Comparison of ENCODE assay signal across 15 cellular contexts in the genomic region with DNA sequence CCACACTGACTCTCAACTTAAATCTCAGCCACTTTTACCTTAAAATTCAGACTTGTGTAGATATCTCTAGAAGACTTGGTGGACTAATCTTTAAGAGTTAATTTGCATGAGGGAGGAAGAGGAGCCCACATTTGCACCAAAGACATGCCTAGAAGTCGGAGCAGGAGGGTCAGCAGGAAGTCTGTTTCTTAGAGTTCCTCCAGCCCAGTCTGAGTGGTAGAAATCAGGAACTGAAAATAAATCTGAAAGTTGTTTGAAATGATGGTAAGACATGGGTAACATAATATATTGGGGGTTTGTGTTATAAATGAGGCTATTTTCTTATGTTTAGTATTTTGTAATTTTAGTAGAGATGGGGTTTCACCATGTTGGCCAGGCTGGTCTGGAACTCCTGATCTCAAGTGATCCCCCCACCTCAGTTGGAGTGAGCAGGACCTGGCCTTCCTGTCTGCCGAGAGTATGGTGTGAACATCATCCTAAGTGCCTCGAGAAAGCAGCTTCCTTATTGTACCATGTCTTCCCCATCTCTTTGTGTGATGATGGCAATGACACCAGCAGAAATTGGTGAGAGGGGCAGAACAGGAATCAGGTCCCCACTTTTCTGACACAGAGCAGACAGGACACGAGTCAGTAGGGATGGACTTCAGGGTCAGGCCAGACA. TPM values are rescaled to one million over a fixed set of nuclear protein-coding genes. Genes with fewer than 3 reads are reported as not detected.
DNase-seq lines count a peak whose midpoint lies in the region; ATAC-seq, FAIRE-seq and TF ChIP-seq lines count a peak whose summit lies in the region.
"Not testable (repeated sequence)": the region's sequence is repeated elsewhere in the genome, so short reads cannot be mapped to it uniquely, and the experiment has no call there.
"Had no signal": no experiment of that assay in that cellular context is flagged by ENCODE, and none has a peak within 500 bp of the region (broad histone marks: within the 10 kb centered on the region; RNA-seq: fewer than 3 reads in every experiment).

No MANE protein-coding gene starts in this region.

- TF ChIP-seq POLR2A in GM12878 (IDR thresholded peaks at IDR 0.05; ENCODE audit: low read depth, low read length) = not testable (repeated sequence)

- not testable (repeated sequence) for H3K9me3 Mint-ChIP-seq in CD14-positive monocyte; stimulated activated memory B cell treated with anti-CD40 and anti-IgM and Interleukin-4, amounts not matched to agents 10 μg/mL and 1 μg/mL and 100 μg/mL, for 72 hours

- H3K27me3 ChIP-seq in GM12878 (replicated peaks in 1 of 2; ENCODE audit: control insufficient read depth in 2 of 2, insufficient read depth in 2 of 2, low read length in 1 of 2) = not testable (repeated sequence)

- peaks cover 30% of the 10 kb centered on the region for H3K4me1 ChIP-seq in GM12878 (ENCODE audit: control insufficient read depth, insufficient read depth, low read length)

- not testable (repeated sequence) for H3K36me3 Mint-ChIP-seq in CD14-positive monocyte; stimulated activated memory B cell treated with anti-CD40 and anti-IgM and Interleukin-4, amounts not matched to agents 10 μg/mL and 1 μg/mL and 100 μg/mL, for 72 hours

- not testable (repeated sequence) for DNase-seq in CD14-positive monocyte (ENCODE audit: low spot score)
- DNase-seq in NOMO-1 treated with dmso at 0.1 percent for 144 hours (lab: John Stamatoyannopoulos, UW; ENCODE audit: unreplicated experiment) = peak; percentile 16
- DNase-seq in GM12878 (ENCODE audit: low read depth, low spot score) = peak; percentile 47

- intact Hi-C loops in CD14-positive monocyte (cut with micrococcal nuclease) = not testable (repeated sequence)
- intact Hi-C loops in GM12878 (cut with micrococcal nuclease; ENCODE audit: unreplicated experiment) = loop anchor here (10.0 kb wide), 1 partner anchor 143 kb away; a partner anchor contains a TSS

- H2AFZ ChIP-seq in GM12878 (ENCODE audit: control insufficient read depth, low read depth, low read length) = peak overlapping the region; percentile 51

- ATAC-seq in GM18502 (IDR thresholded peaks at IDR 0.05; ENCODE audit: poor library complexity, unreplicated experiment) = peak; percentile 73
- ATAC-seq in GM19397 (IDR thresholded peaks at IDR 0.05; ENCODE audit: unreplicated experiment) = peak; percentile 48
- ATAC-seq in HG02798 (IDR thresholded peaks at IDR 0.05; ENCODE audit: poor library complexity, unreplicated experiment) = peak; percentile 54
- ATAC-seq in HG03439 (IDR thresholded peaks at IDR 0.05; ENCODE audit: unreplicated experiment) = peak; percentile 53
- ATAC-seq in GM12878 = peak; percentile 85
- peak; percentile 87 for ATAC-seq in stimulated activated memory B cell treated with anti-CD40 and anti-IgM and Interleukin-4, amounts not matched to agents 10 μg/mL and 1 μg/mL and 100 μg/mL, for 72 hours

- FAIRE-seq in GM12878 (lab: Jason Lieb, UNC) = peak; percentile 62

- BruUV-seq in GM12878 (replicated peaks; lab: Mats Ljungman, UMichigan) = not testable (repeated sequence)

- not testable (repeated sequence) for H3K9me3 ChIP-seq in GM12878 (replicated peaks; ENCODE audit: control insufficient read depth, insufficient read depth, low read length)

- SMC1A ChIA-PET in GM12878 (lab: Charles Lee; ENCODE audit: uncharacterized antibody, unreplicated experiment) = interaction anchor here (0.9 to 1.3 kb wide), 2 partner anchors 16 to 26 kb away, joined by 4 read pairs; no protein-coding TSS in a partner anchor

- CTCF ChIA-PET in GM12878 (lab: Yijun Ruan, JAX) = interaction anchor here (0.7 to 1.2 kb wide), 3 partner anchors 16 to 137 kb away, joined by 3 to 4 read pairs (median 3); no protein-coding TSS in a partner anchor

- H3K4me3 Mint-ChIP-seq in CD14-positive monocyte = peak overlapping the region; percentile 69 to 84
- H3K4me3 Mint-ChIP-seq in stimulated activated memory B cell treated with anti-CD40 and anti-IgM and Interleukin-4, amounts not matched to agents 10 μg/mL and 1 μg/mL and 100 μg/mL, for 72 hours = peak overlapping the region; percentile 17

- H3K4me3 ChIP-seq in GM12878 = peak overlapping the region; percentile 27; the same call in 1 of the 2 replicates

- 3% methylated on average over 4 of the region's 4 CpGs for WGBS in GM12878 (ENCODE audit: insufficient coverage, insufficient replicate concordance, low lambda C conversion rate, missing lambda C conversion rate)

- peak overlapping the region; percentile 68 for H3K27ac ChIP-seq in GM12878 (ENCODE audit: control insufficient read depth, insufficient read depth)

- H3K4me1 Mint-ChIP-seq in CD14-positive monocyte = peaks cover 47% of the 10 kb centered on the region
- H3K4me1 Mint-ChIP-seq in stimulated activated memory B cell treated with anti-CD40 and anti-IgM and Interleukin-4, amounts not matched to agents 10 μg/mL and 1 μg/mL and 100 μg/mL, for 72 hours = peaks cover 46% of the 10 kb centered on the region

- not testable (repeated sequence) for H3K27me3 Mint-ChIP-seq in CD14-positive monocyte (ENCODE audit: low read depth in 3 of 3); stimulated activated memory B cell treated with anti-CD40 and anti-IgM and Interleukin-4, amounts not matched to agents 10 μg/mL and 1 μg/mL and 100 μg/mL, for 72 hours

- H3K27ac Mint-ChIP-seq in CD14-positive monocyte = peak overlapping the region; percentile 87 to 95 (median 90)
- peak overlapping the region; percentile 73 for H3K27ac Mint-ChIP-seq in stimulated activated memory B cell treated with anti-CD40 and anti-IgM and Interleukin-4, amounts not matched to agents 10 μg/mL and 1 μg/mL and 100 μg/mL, for 72 hours

- H3K79me2 ChIP-seq in GM12878 (ENCODE audit: control insufficient read depth, insufficient read depth, low read length) = not testable (repeated sequence)

- POLR2A ChIA-PET in GM12878 (lab: Charles Lee) = not testable (repeated sequence)

- not testable (repeated sequence) for H3K36me3 ChIP-seq in GM12878 (ENCODE audit: control insufficient read depth in 2 of 2, insufficient read depth in 2 of 2, low read length in 1 of 2)

- not testable (repeated sequence) for TF ChIP-seq EP300 in GM12878 (IDR thresholded peaks at IDR 0.05; ENCODE audit: borderline replicate concordance in 1 of 2, control insufficient read depth in 1 of 2, low read depth in 2 of 2, low read length in 2 of 2)

- in situ Hi-C loops in GM12878 (cut with MboI) = not testable (repeated sequence)

- H3K4me2 ChIP-seq in GM12878 (ENCODE audit: control insufficient read depth, insufficient read depth) = peak overlapping the region; percentile 72

- not testable (repeated sequence) for TF ChIP-seq CTCF in CD14-positive monocyte (IDR thresholded peaks at IDR 0.05); GM12878 (IDR thresholded peaks at IDR 0.05 in 2 of 3, conservative IDR thresholded peaks at IDR 0.05 in 1 of 3; ENCODE audit: control insufficient read depth in 2 of 3, extremely low read depth in 1 of 3, insufficient read depth in 1 of 3, low read depth in 3 of 3, low read length in 3 of 3)

- RAD21 ChIA-PET in GM12878 (lab: Charles Lee; ENCODE audit: unreplicated experiment) = interaction anchor here (0.8 to 1.1 kb wide), 2 partner anchors 16 to 19 kb away, joined by 3 read pairs; no protein-coding TSS in a partner anchor

- H4K20me1 ChIP-seq in GM12878 (ENCODE audit: control insufficient read depth, insufficient read depth) = not testable (repeated sequence)

- not testable (repeated sequence) for TF ChIP-seq RAD21 in GM12878 (IDR thresholded peaks at IDR 0.05; ENCODE audit: insufficient read depth, low read depth, low read length)

- peak overlapping the region; percentile 34; the same call in 1 of the 2 replicates for H3K9ac ChIP-seq in GM12878 (ENCODE audit: control insufficient read depth, insufficient read depth, low read length)

TF ChIP-seq in GM12878, 131 proteins besides CTCF, POLR2A, EP300 and RAD21 (continues in another document):
- TF ChIP-seq DPF2 (IDR thresholded peaks at IDR 0.05) (peak; percentile 31; the same call in 1 of the 2 replicates), POU2F2 (IDR thresholded peaks at IDR 0.05; ENCODE audit: borderline replicate concordance, low read depth, low read length) (0 out of 3 replicates have a peak, but pooled peaks have one; percentile 19)

RNA-seq across cellular contexts. Expression of a gene that starts 23.3 kb away (rescaled TPM):
- 10 to 100 TPM; 29.0 to 40.3 TPM for polyA plus RNA-seq in CD14-positive monocyte
- 58.7 and 64.4 TPM in 2 replicates for total RNA-seq in GM12878 (2013; cell fraction: nucleolus; rRNA removed)
- 73.0 and 90.1 TPM in 2 replicates for total RNA-seq in GM12878 (2014; rRNA removed)
- total RNA-seq in GM12878 (2014; rRNA removed; fragmentation: Illumina TruSeq; extraction: Trizol) = 30.0 and 36.1 TPM in 2 replicates
- total RNA-seq in GM12878 (2021) = 87.6 and 91.5 TPM in 2 replicates
- 19.8 TPM for polyA plus RNA-seq in GM12878 (2011; ENCODE audit: low read depth)
- polyA plus RNA-seq in GM12878 (2011; rRNA removed) = 32.2 and 59.4 TPM in 2 replicates
- polyA plus RNA-seq in GM12878 (2011; cell fraction: cytosol; rRNA removed) = 69.1 and 75.3 TPM in 2 replicates
- polyA plus RNA-seq in GM12878 (2011; cell fraction: nucleus; rRNA removed) = 110 and 152 TPM in 2 replicates
- 35.8 and 37.7 TPM in 2 replicates for polyA plus RNA-seq in GM12878 (2012)
- polyA plus RNA-seq in GM12878 (2014; fragmentation: Illumina TruSeq; extraction: Trizol) = 21.4 and 56.1 TPM in 2 replicates
- 1 to 10 TPM; 2.1 to 5.0 TPM for polyA plus RNA-seq in GM12878 (2014; fragmentation: Nextera tagmentation; extraction: Ambion mirVana)
- 54.9 and 66.6 TPM in 2 replicates for polyA plus RNA-seq in GM12878 (2014; rRNA removed)
- polyA plus RNA-seq in GM12878 (2016; fragmentation: Nextera tagmentation; extraction: Ambion mirVana) = 10 to 100 TPM; 89.1 to 98.6 TPM
- 137 and 178 TPM in 2 replicates for polyA minus RNA-seq in GM12878 (2011; rRNA and poly(A)+ RNA removed)
- polyA minus RNA-seq in GM12878 (2011; cell fraction: cytosol; rRNA and poly(A)+ RNA removed) = 57.7 and 67.1 TPM in 2 replicates
- polyA minus RNA-seq in GM12878 (2011; cell fraction: nucleus; rRNA and poly(A)+ RNA removed) = 47.6 and 76.1 TPM in 2 replicates

RNA-seq across cellular contexts. Expression of a gene that starts 26.7 kb away (rescaled TPM):
- polyA plus RNA-seq in CD14-positive monocyte (under 1 TPM in 1 of 2 donors, not detected in 1; 0.20 TPM), GM12878 (2011; rRNA removed) (not detected in 2 replicates), GM12878 (2014; fragmentation: Illumina TruSeq; extraction: Trizol) (not detected in 2 replicates), GM12878 (2014; fragmentation: Nextera tagmentation; extraction: Ambion mirVana) (under 1 TPM in 1 of 2 experiments, not detected in 1; 0.13 TPM), GM12878 (2014; rRNA removed) (not detected in 2 replicates), GM12878 (2016; fragmentation: Nextera tagmentation; extraction: Ambion mirVana) (not detected)
- not detected in 2 replicates for total RNA-seq in GM12878 (2013; cell fraction: nucleolus; rRNA removed)
- total RNA-seq in GM12878 (2014; rRNA removed) (not detected in 2 replicates), GM12878 (2014; rRNA removed; fragmentation: Illumina TruSeq; extraction: Trizol) (not detected in 2 replicates), GM12878 (2021) (not detected in 2 replicates)
- polyA plus RNA-seq in GM12878 (2011; ENCODE audit: low read depth) = not detected
- polyA plus RNA-seq in GM12878 (2011; cell fraction: cytosol; rRNA removed) = not detected in 2 replicates
- polyA plus RNA-seq in GM12878 (2011; cell fraction: nucleus; rRNA removed) = not detected in 2 replicates
- polyA plus RNA-seq in GM12878 (2012) = 0.09 TPM in 1 of 2 replicates, not detected in the other
- not detected in 2 replicates for polyA minus RNA-seq in GM12878 (2011; rRNA and poly(A)+ RNA removed)
- polyA minus RNA-seq in GM12878 (2011; cell fraction: cytosol; rRNA and poly(A)+ RNA removed) = not detected in 2 replicates
- polyA minus RNA-seq in GM12878 (2011; cell fraction: nucleus; rRNA and poly(A)+ RNA removed) = not detected in 2 replicates
- total RNA-seq: activated CD4-positive, alpha-beta memory T cell treated with anti-CD3 and anti-CD28 coated beads, Interleukin-2, amount 10 ng/mL, durations not matched to agents 7 days and 5 days; esophagus mucosa; HT1080; left lung; ovary; right atrium auricular region; Right ventricle myocardium superior had no signal
- polyA plus RNA-seq: ovary had no signal
